In the genomic region with DNA sequence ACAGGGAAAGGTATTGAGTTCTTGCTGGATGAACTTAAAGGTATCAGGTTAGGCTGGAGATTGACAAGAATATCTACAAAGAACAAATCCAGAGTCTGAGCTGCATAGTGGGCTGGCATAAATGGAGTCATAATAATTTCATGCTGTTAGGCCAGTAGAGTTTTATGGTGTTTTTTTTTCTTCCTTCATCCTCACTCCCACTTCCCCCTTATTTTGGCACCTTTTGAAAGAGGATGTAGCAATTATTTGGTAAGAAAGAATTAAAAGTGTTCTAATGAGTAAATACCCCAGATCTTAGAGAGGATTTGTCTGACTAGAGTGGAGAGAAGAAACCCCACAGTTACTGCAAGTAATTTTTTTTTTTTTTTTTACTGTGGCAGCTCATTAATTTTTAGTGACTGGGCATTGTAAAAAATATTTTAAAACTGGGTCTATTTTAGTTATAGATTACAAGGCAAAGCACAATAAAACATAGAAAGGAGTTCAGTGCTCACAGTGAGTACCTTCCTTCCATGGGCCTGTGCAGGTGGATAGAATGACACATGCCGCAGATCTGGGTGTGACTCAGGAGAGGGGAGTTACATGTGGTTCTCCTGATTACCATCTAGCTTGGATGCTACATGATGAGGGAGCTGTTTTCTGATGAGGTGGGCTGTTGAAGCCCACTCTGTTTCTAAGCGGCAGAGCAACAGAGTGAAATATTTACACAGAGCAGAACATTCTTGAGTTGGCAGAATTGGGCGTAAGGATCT, we compare ENCODE assay signal across 11 cellular contexts. TPM values are rescaled to one million over a fixed set of nuclear protein-coding genes. Genes with fewer than 3 reads are reported as not detected.
DNase-seq lines count a peak whose midpoint lies in the region; ATAC-seq, FAIRE-seq and TF ChIP-seq lines count a peak whose summit lies in the region.
"Had no signal": no experiment of that assay in that cellular context is flagged by ENCODE, and none has a peak within 500 bp of the region (broad histone marks: within the 10 kb centered on the region; RNA-seq: fewer than 3 reads in every experiment).

No MANE protein-coding gene starts in this region.

- no peak overlapping the region for H3K4me3 ChIP-seq in pancreas

- H3K4me3 Mint-ChIP-seq in T-helper 17 cell (peak overlapping the region; percentile 80), chondrocyte (ENCODE audit: unreplicated experiment) (no peak overlapping the region)
- H3K4me3 Mint-ChIP-seq in stimulated activated naive B cell treated with anti-CD40 and anti-IgM and Interleukin-4, amounts not matched to agents 10 μg/mL and 1 μg/mL and 100 μg/mL, for 72 hours: peak overlapping the region; percentile 66 to 72

- FAIRE-seq in pancreas (lab: Jason Lieb, UNC): no peak
- FAIRE-seq: islet of Langerhans had no signal

- H3K36me3 ChIP-seq in pancreas: no peaks in the 10 kb centered on the region

- intact Hi-C loops in pancreas (cut with DNase I): no loop called here
- intact Hi-C loops in Right ventricle myocardium superior (cut with DNase I): no loop called here

- 90 to 92% methylated on average over 3 of the region's 3 CpGs for WGBS in pancreas, 2 donors

- H3K36me3 Mint-ChIP-seq in T-helper 17 cell (ENCODE audit: low read depth) (peaks cover 16% of the 10 kb centered on the region), chondrocyte (ENCODE audit: low read depth) (peaks cover 2% of the 10 kb centered on the region)
- peaks cover 72 to 85% of the 10 kb centered on the region in 2 donors for H3K36me3 Mint-ChIP-seq in stimulated activated naive B cell treated with anti-CD40 and anti-IgM and Interleukin-4, amounts not matched to agents 10 μg/mL and 1 μg/mL and 100 μg/mL, for 72 hours

- H3K27me3 ChIP-seq in pancreas: no peaks in the 10 kb centered on the region

- H3K4me1 Mint-ChIP-seq in T-helper 17 cell (peaks cover 66% of the 10 kb centered on the region), chondrocyte (ENCODE audit: low read depth) (peaks cover 77% of the 10 kb centered on the region)
- peaks cover 53 to 75% of the 10 kb centered on the region in 2 donors for H3K4me1 Mint-ChIP-seq in stimulated activated naive B cell treated with anti-CD40 and anti-IgM and Interleukin-4, amounts not matched to agents 10 μg/mL and 1 μg/mL and 100 μg/mL, for 72 hours

- no peak overlapping the region for H3K27ac ChIP-seq in pancreas

- H3K27me3 Mint-ChIP-seq in T-helper 17 cell (no peaks in the 10 kb centered on the region), chondrocyte (ENCODE audit: low read depth) (no peaks in the 10 kb centered on the region)
- H3K27me3 Mint-ChIP-seq in stimulated activated naive B cell treated with anti-CD40 and anti-IgM and Interleukin-4, amounts not matched to agents 10 μg/mL and 1 μg/mL and 100 μg/mL, for 72 hours: no peaks in the 10 kb centered on the region

- H3K27ac Mint-ChIP-seq in T-helper 17 cell: peak overlapping the region; percentile 93
- peak overlapping the region; percentile 32 for H3K27ac Mint-ChIP-seq in chondrocyte (ENCODE audit: unreplicated experiment)
- H3K27ac Mint-ChIP-seq in stimulated activated naive B cell treated with anti-CD40 and anti-IgM and Interleukin-4, amounts not matched to agents 10 μg/mL and 1 μg/mL and 100 μg/mL, for 72 hours: peak overlapping the region; percentile 97

- peak; percentile 38 for DNase-seq in activated T-cell treated with anti-CD3 and anti-CD28 coated beads for 24 hours (ENCODE audit: low read depth)
- DNase-seq in activated T-cell treated with anti-CD3 and anti-CD28 coated beads, Interleukin-2, amount 50 U/mL, for 1 hour: no peak
- no peak for DNase-seq in T-helper 17 cell
- no peak for DNase-seq in chondrocyte (ENCODE audit: low spot score)
- DNase-seq in stimulated activated naive B cell treated with anti-CD40 and anti-IgM and Interleukin-4, amounts not matched to agents 10 μg/mL and 1 μg/mL and 100 μg/mL, for 72 hours: no peak
- DNase-seq in pancreas: no peak
- no peak for DNase-seq in Right ventricle myocardium superior
- DNase-seq in medulla oblongata (ENCODE audit: extremely low spot score): no peak
- DNase-seq: activated gamma-delta T cell treated with Interleukin-2 at 50 U/mL for 16 hours, SHP77 treated with DMSO at 0.1 percent for 48 hours had no signal

- no peak for TF ChIP-seq CTCF in chondrocyte (IDR thresholded peaks at IDR 0.05)
- no peak for TF ChIP-seq CTCF in pancreas (IDR thresholded peaks at IDR 0.05)

- ATAC-seq in T-helper 17 cell (no peak), pancreas (no peak), Right ventricle myocardium superior (ENCODE audit: poor library complexity) (no peak)
- ATAC-seq in stimulated activated naive B cell treated with anti-CD40 and anti-IgM and Interleukin-4, amounts not matched to agents 10 μg/mL and 1 μg/mL and 100 μg/mL, for 72 hours (replicated peaks): no peak

- H3K9me3 ChIP-seq in T-helper 17 cell (ENCODE audit: control insufficient read depth, low read length, poor library complexity, severe bottlenecking) (no peaks in the 10 kb centered on the region), pancreas (no peaks in the 10 kb centered on the region)

- no peaks in the 10 kb centered on the region for H3K9me3 Mint-ChIP-seq in chondrocyte (ENCODE audit: low read depth)
- peaks cover 0 to 3% of the 10 kb centered on the region in 2 donors for H3K9me3 Mint-ChIP-seq in stimulated activated naive B cell treated with anti-CD40 and anti-IgM and Interleukin-4, amounts not matched to agents 10 μg/mL and 1 μg/mL and 100 μg/mL, for 72 hours

- H3K4me1 ChIP-seq in pancreas: peaks cover 16 to 53% (median 25%) of the 10 kb centered on the region in 3 donors

RNA-seq across cellular contexts. Expression of gene EDEM1, which starts 5.2 kb away (rescaled TPM):
- total RNA-seq in T-helper 17 cell (100 to 1,000 TPM; 109 to 111 TPM), chondrocyte (39.0 to 51.2 TPM (median 49.1 TPM) in 3 replicates), pancreas (10 to 100 TPM; 24.4 to 37.9 (median 31.1) TPM), Right ventricle myocardium superior (7.4 TPM)
- 1 to 10 TPM; 6.0 to 9.3 TPM for polyA plus RNA-seq in pancreas

Comparison
In these comparisons a context has a peak if more than half of its experiments do, and no peak if none do; other contexts are left out.
1. H3K27ac Mint-ChIP-seq: peak in every context shown above with its lines; median percentile 97 in stimulated activated naive B cell treated with anti-CD40 and anti-IgM and Interleukin-4, amounts not matched to agents 10 μg/mL and 1 μg/mL and 100 μg/mL, for 72 hours; 93 in T-helper 17 cell; 32 in chondrocyte.